ENCODE assay signal across 13 cellular contexts in the genomic region with DNA sequence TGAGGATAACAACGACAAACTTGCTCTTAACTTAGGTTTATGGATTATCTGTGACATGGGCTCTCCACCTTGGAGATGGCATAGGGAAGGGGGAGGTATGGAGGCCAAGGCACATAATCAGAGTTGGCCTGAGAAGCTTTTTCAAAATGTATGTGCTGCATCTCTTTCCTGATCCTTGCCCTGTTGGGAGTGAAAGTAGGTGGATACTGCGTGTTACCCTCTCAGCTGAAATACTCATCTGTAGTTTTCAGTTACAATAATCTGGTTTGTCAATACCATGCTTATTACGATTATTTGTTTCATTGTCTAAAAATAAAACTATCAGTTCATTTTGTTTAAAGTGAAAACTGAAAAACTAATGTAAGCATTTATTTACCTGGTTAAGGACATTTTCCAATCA.
A peak's percentile ranks its signal among the peaks of the same experiment; 100 is the strongest.
DNase-seq lines count a peak whose midpoint lies in the region; ATAC-seq and TF ChIP-seq lines count a peak whose summit lies in the region.
"Had no signal": no experiment of that assay in that cellular context is flagged by ENCODE, and none has a peak within 500 bp of the region (broad histone marks: within the 10 kb centered on the region; RNA-seq: fewer than 3 reads in every experiment).

No MANE protein-coding gene starts in this region.

- CTCF ChIA-PET in Calu3 (lab: Charles Lee), result no interaction called here

- DNase-seq in DMS53 (lab: John Stamatoyannopoulos, UW), result no peak
- no peak for DNase-seq in Calu3
- DNase-seq in NCI-H2029 (lab: John Stamatoyannopoulos, UW), result no peak
- no peak for DNase-seq in kidney glomerular epithelial cell (lab: John Stamatoyannopoulos, UW)
- DNase-seq: activated CD4-positive, CD25-positive, alpha-beta regulatory T cell; activated naive CD8-positive, alpha-beta T cell treated with anti-CD3 and anti-CD28 coated beads for 36 hours; H7; NCI-H2171 treated with DMSO at 0.1 percent for 48 hours had no signal

- TF ChIP-seq CTCF in brain (conservative IDR thresholded peaks at IDR 0.05) (no peak), Calu3 (IDR thresholded peaks at IDR 0.05; ENCODE audit: unreplicated experiment) (no peak)

- ATAC-seq in GM18870 (IDR thresholded peaks at IDR 0.05; ENCODE audit: unreplicated experiment), result peak; percentile 16
- peak; percentile 44 for ATAC-seq in GM21529 (IDR thresholded peaks at IDR 0.05; ENCODE audit: unreplicated experiment)
- ATAC-seq in HG03095 (IDR thresholded peaks at IDR 0.05; ENCODE audit: unreplicated experiment), result peak; percentile 40

- intact Hi-C loops in Calu3 (cut with micrococcal nuclease; ENCODE audit: unreplicated experiment), result no loop called here

- no peaks in the 10 kb centered on the region for H3K9me3 Mint-ChIP-seq in brain
- H3K9me3 Mint-ChIP-seq in Calu3 (ENCODE audit: low read depth, unreplicated experiment), result no peaks in the 10 kb centered on the region
- H3K9me3 Mint-ChIP-seq: activated naive CD8-positive, alpha-beta T cell treated with anti-CD3 and anti-CD28 coated beads for 36 hours; neural crest cell had no signal

- H3K27me3 Mint-ChIP-seq in brain (no peaks in the 10 kb centered on the region), Calu3 (ENCODE audit: unreplicated experiment) (no peaks in the 10 kb centered on the region)
- H3K27me3 Mint-ChIP-seq: activated naive CD8-positive, alpha-beta T cell treated with anti-CD3 and anti-CD28 coated beads for 36 hours had no signal

- H3K4me1 Mint-ChIP-seq in brain (peaks cover 25% of the 10 kb centered on the region), Calu3 (ENCODE audit: low read depth, unreplicated experiment) (peaks cover 21% of the 10 kb centered on the region)

- H3K27ac Mint-ChIP-seq in brain (peak overlapping the region in 3 of 5 experiments; percentile 18 to 53 (median 27)), Calu3 (ENCODE audit: unreplicated experiment) (no peak overlapping the region)
- H3K27ac Mint-ChIP-seq: activated naive CD8-positive, alpha-beta T cell treated with anti-CD3 and anti-CD28 coated beads for 36 hours had no signal

- H3K36me3 Mint-ChIP-seq in brain, result peaks cover 5% of the 10 kb centered on the region
- H3K36me3 Mint-ChIP-seq in Calu3 (ENCODE audit: insufficient read depth, unreplicated experiment), result peaks cover 4% of the 10 kb centered on the region

- no TSS peak for BruUV-seq in Calu3 (replicated peaks; lab: Mats Ljungman, UMichigan)

- H3K4me3 Mint-ChIP-seq in brain (no peak overlapping the region), Calu3 (ENCODE audit: low read depth, unreplicated experiment) (no peak overlapping the region)
- H3K4me3 Mint-ChIP-seq: activated naive CD8-positive, alpha-beta T cell treated with anti-CD3 and anti-CD28 coated beads for 36 hours; neural crest cell had no signal
